Comparison of ENCODE assay signal across 9 cellular contexts in genomic region chr17:20156196-20157077, GRCh38.
DNase-seq lines count a peak whose midpoint lies in the region; ATAC-seq, FAIRE-seq and TF ChIP-seq lines count a peak whose summit lies in the region.
"Had no signal": no experiment of that assay in that cellular context is flagged by ENCODE, and none has a peak within 500 bp of the region (broad histone marks: within the 10 kb centered on the region; RNA-seq: fewer than 3 reads in every experiment).

No MANE protein-coding gene starts in this region.

- peak overlapping the region; percentile 42 to 76 for H3K4me3 ChIP-seq in neutrophil (ENCODE audit: low read depth in 1 of 2, low read length in 1 of 2)

- no peaks in the 10 kb centered on the region for H3K9me3 Mint-ChIP-seq in activated CD8-positive, alpha-beta T cell treated with anti-CD3 and anti-CD28 coated beads, Interleukin-2, amount 10 ng/mL, durations not matched to agents 7 days and 5 days (ENCODE audit: insufficient read depth)

- peaks cover 38% of the 10 kb centered on the region for H3K27me3 ChIP-seq in neutrophil

- peaks cover 20% of the 10 kb centered on the region for H3K27me3 Mint-ChIP-seq in activated CD8-positive, alpha-beta T cell treated with anti-CD3 and anti-CD28 coated beads, Interleukin-2, amount 10 ng/mL, durations not matched to agents 7 days and 5 days (ENCODE audit: low read depth)

- TF ChIP-seq EP300 in Ishikawa (IDR thresholded peaks at IDR 0.05; ENCODE audit: borderline replicate concordance) = peak; percentile 21; the same call in 1 of the 2 replicates

- peak overlapping the region; percentile 75 for H3K4me3 Mint-ChIP-seq in activated CD8-positive, alpha-beta T cell treated with anti-CD3 and anti-CD28 coated beads, Interleukin-2, amount 10 ng/mL, durations not matched to agents 7 days and 5 days

- TF ChIP-seq RAD21 in Ishikawa (IDR thresholded peaks at IDR 0.05; ENCODE audit: low read depth) = no peak

- peaks cover 4% of the 10 kb centered on the region for H3K4me1 Mint-ChIP-seq in activated CD8-positive, alpha-beta T cell treated with anti-CD3 and anti-CD28 coated beads, Interleukin-2, amount 10 ng/mL, durations not matched to agents 7 days and 5 days (ENCODE audit: low read depth)

- no peaks in the 10 kb centered on the region for H3K9me3 ChIP-seq in neutrophil

- no peak for FAIRE-seq in frontal cortex (lab: Jason Lieb, UNC)
- FAIRE-seq: colon had no signal

- POLR2A ChIA-PET in GM10248 (lab: Yijun Ruan, JAX) = interaction anchor here (0.7 kb wide), 1 partner anchor 35 kb away, joined by 4 read pairs; no protein-coding TSS in a partner anchor
- POLR2A ChIA-PET in activated CD8-positive, alpha-beta T cell treated with anti-CD3 and anti-CD28 coated beads, Interleukin-2, amount 10 ng/mL, durations not matched to agents 7 days and 5 days (lab: Charles Lee) = no interaction called here

- peaks cover 8 to 25% of the 10 kb centered on the region in 2 experiments for H3K4me1 ChIP-seq in neutrophil (ENCODE audit: control insufficient read depth in 1 of 2, insufficient read depth in 1 of 2, low read depth in 1 of 2, low read length in 1 of 2)

- peak overlapping the region; percentile 58 for H3K27ac ChIP-seq in neutrophil

- ATAC-seq in GM21717 (IDR thresholded peaks at IDR 0.05; ENCODE audit: unreplicated experiment) = peak; percentile 24
- peak; percentile 28 for ATAC-seq in activated CD8-positive, alpha-beta T cell treated with anti-CD3 and anti-CD28 coated beads, Interleukin-2, amount 10 ng/mL, durations not matched to agents 7 days and 5 days

- H3K36me3 Mint-ChIP-seq in activated CD8-positive, alpha-beta T cell treated with anti-CD3 and anti-CD28 coated beads, Interleukin-2, amount 10 ng/mL, durations not matched to agents 7 days and 5 days (ENCODE audit: low read depth) = no peaks in the 10 kb centered on the region

- no peak for TF ChIP-seq CTCF in GM10248 (IDR thresholded peaks at IDR 0.05; ENCODE audit: control extremely low read depth, extremely low read depth, low read depth, missing control alignments)
- no peak for TF ChIP-seq CTCF in neutrophil (IDR thresholded peaks at IDR 0.05)

- DNase-seq in GM10248 (ENCODE audit: extremely low spot score) = peak; percentile 68
- peak; percentile 28 for DNase-seq in activated CD8-positive, alpha-beta T cell treated with anti-CD3 and anti-CD28 coated beads, Interleukin-2, amount 10 ng/mL, durations not matched to agents 7 days and 5 days
- peak; percentile 40 to 54 for DNase-seq in frontal cortex (ENCODE audit: low spot score in 2 of 2)
- no peak for DNase-seq in amniotic stem cell (lab: John Stamatoyannopoulos, UW)
- DNase-seq in NOMO-1 treated with DMSO at 0.1 percent for 48 hours (lab: John Stamatoyannopoulos, UW; ENCODE audit: unreplicated experiment) = no peak

- H3K36me3 ChIP-seq in neutrophil = no peaks in the 10 kb centered on the region

- H3K27ac Mint-ChIP-seq in activated CD8-positive, alpha-beta T cell treated with anti-CD3 and anti-CD28 coated beads, Interleukin-2, amount 10 ng/mL, durations not matched to agents 7 days and 5 days = no peak overlapping the region

- CTCF ChIA-PET in GM10248 (lab: Yijun Ruan, JAX) = interaction anchor here (1.0 to 1.8 kb wide), 3 partner anchors 11 to 49 kb away, joined by 3 to 5 read pairs (median 3); no protein-coding TSS in a partner anchor
- CTCF ChIA-PET in activated CD8-positive, alpha-beta T cell treated with anti-CD3 and anti-CD28 coated beads, Interleukin-2, amount 10 ng/mL, durations not matched to agents 7 days and 5 days (lab: Charles Lee) = no interaction called here

TF ChIP-seq in Ishikawa, 13 proteins besides CTCF, POLR2A, EP300 and RAD21:
- TF ChIP-seq CEBPB (IDR thresholded peaks at IDR 0.05) (peak; percentile 90), REST (IDR thresholded peaks at IDR 0.05; ENCODE audit: low read depth) (no peak), TEAD4 (IDR thresholded peaks at IDR 0.05) (peak; percentile 59), YY1 (IDR thresholded peaks at IDR 0.05; ENCODE audit: low read depth) (no peak), TCF12 (IDR thresholded peaks at IDR 0.05; ENCODE audit: low read depth) (no peak; the same call in 1 of the 2 replicates), USF1 (IDR thresholded peaks at IDR 0.05) (peak; percentile 62), NFIC (IDR thresholded peaks at IDR 0.05) (no peak), ZBTB7A (IDR thresholded peaks at IDR 0.05; ENCODE audit: low read depth) (peak; percentile 59)

Comparison
In these comparisons a context has a peak if more than half of its experiments do, and no peak if none do; other contexts are left out.
1. DNase-seq: peak in GM10248 (single experiment), activated CD8-positive, alpha-beta T cell treated with anti-CD3 and anti-CD28 coated beads, Interleukin-2, amount 10 ng/mL, durations not matched to agents 7 days and 5 days (single experiment) and frontal cortex (2 of 2); none in amniotic stem cell (single experiment) and NOMO-1 treated with DMSO at 0.1 percent for 48 hours (single experiment).